ENCODE assay signal across 11 cellular contexts in the genomic region with DNA sequence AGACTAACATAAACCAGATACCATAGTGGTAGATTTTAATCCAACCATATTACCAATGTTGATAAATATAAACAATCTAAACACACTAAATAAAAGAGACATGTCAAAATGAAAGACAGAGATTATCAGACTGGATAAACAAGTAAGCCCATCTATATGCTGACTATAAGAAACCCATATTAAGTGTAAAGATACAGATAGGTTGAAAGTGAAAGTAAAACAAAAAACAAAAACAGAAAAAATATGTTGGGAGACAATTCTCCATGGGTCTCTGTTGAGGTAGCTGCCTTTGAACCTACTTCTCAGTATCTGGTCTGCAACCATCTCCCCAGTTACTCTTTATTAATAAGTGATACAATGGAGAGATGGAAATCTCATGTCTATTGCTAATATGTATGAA. TPM values are rescaled to one million over a fixed set of nuclear protein-coding genes. Genes with fewer than 3 reads are reported as not detected.
A peak's percentile ranks its signal among the peaks of the same experiment; 100 is the strongest.
DNase-seq lines count a peak whose midpoint lies in the region; ATAC-seq and TF ChIP-seq lines count a peak whose summit lies in the region.
"Had no signal": no experiment of that assay in that cellular context is flagged by ENCODE, and none has a peak within 500 bp of the region (broad histone marks: within the 10 kb centered on the region; RNA-seq: fewer than 3 reads in every experiment).

No MANE protein-coding gene starts in this region.

- ATAC-seq in IMR-90 (ENCODE audit: low read depth) (no peak), memory B cell (ENCODE audit: low read depth) (peak; percentile 65), GM18909 (IDR thresholded peaks at IDR 0.05; ENCODE audit: poor library complexity, unreplicated experiment) (no peak)
- no peak for ATAC-seq in activated naive CD8-positive, alpha-beta T cell treated with anti-CD3 and anti-CD28 coated beads, Interleukin-2, amount 50 U/mL, for 24 hours

- H3K4me3 Mint-ChIP-seq in CD14-positive monocyte (no peak overlapping the region), memory B cell (peak overlapping the region; percentile 32), glutamatergic neuron (ENCODE audit: unreplicated experiment) (no peak overlapping the region)
- H3K4me3 Mint-ChIP-seq in activated naive CD8-positive, alpha-beta T cell treated with anti-CD3 and anti-CD28 coated beads, Interleukin-2, amount 50 U/mL, for 24 hours, result peak overlapping the region; percentile 33

- H3K9me3 Mint-ChIP-seq in CD14-positive monocyte, result peaks cover 9 to 23% (median 18%) of the 10 kb centered on the region in 7 donors
- peaks cover 26% of the 10 kb centered on the region for H3K9me3 Mint-ChIP-seq in activated naive CD8-positive, alpha-beta T cell treated with anti-CD3 and anti-CD28 coated beads, Interleukin-2, amount 50 U/mL, for 24 hours
- H3K9me3 Mint-ChIP-seq in memory B cell, result peaks cover 10% of the 10 kb centered on the region
- H3K9me3 Mint-ChIP-seq in glutamatergic neuron (ENCODE audit: unreplicated experiment), result no peaks in the 10 kb centered on the region

- H2BK120ac ChIP-seq in IMR-90 (ENCODE audit: low read depth, low read length) (no peak overlapping the region), trophoblast cell (ENCODE audit: insufficient read depth, low read length, poor library complexity) (no peak overlapping the region)

- intact Hi-C loops in CD14-positive monocyte (cut with micrococcal nuclease) (no loop called here), IMR-90 (cut with micrococcal nuclease) (loop anchor here (5.0 kb wide), 1 partner anchor 35 kb away; no protein-coding TSS in a partner anchor)

- H3K4ac ChIP-seq in IMR-90 (ENCODE audit: low read depth, low read length) (no peak overlapping the region), trophoblast cell (ENCODE audit: low read depth, low read length) (no peak overlapping the region)

- no peak overlapping the region for H4K12ac ChIP-seq in trophoblast cell (ENCODE audit: low read depth, low read length)

- no peak for TF ChIP-seq RAD21 in IMR-90 (IDR thresholded peaks at IDR 0.05; ENCODE audit: low read length)

- no peak overlapping the region for H2BK15ac ChIP-seq in IMR-90 (ENCODE audit: low read depth, low read length)

- H3K4me2 ChIP-seq in IMR-90 (ENCODE audit: low read depth, low read length), result peak overlapping the region; percentile 98; the same call in 1 of the 2 replicates
- H3K4me2 ChIP-seq in trophoblast cell (ENCODE audit: low read length), result no peak overlapping the region

- H3K27ac Mint-ChIP-seq in CD14-positive monocyte (peak overlapping the region in 4 of 7 donors; percentile 28 to 75 (median 36)), memory B cell (peak overlapping the region; percentile 48), glutamatergic neuron (ENCODE audit: unreplicated experiment) (no peak overlapping the region)
- no peak overlapping the region for H3K27ac Mint-ChIP-seq in activated naive CD8-positive, alpha-beta T cell treated with anti-CD3 and anti-CD28 coated beads, Interleukin-2, amount 50 U/mL, for 24 hours

- H3K56ac ChIP-seq in IMR-90 (ENCODE audit: extremely low read depth, insufficient read depth, low read length), result no peak overlapping the region

- H2AK5ac ChIP-seq in IMR-90 (ENCODE audit: low read depth, low read length) (no peak overlapping the region), trophoblast cell (ENCODE audit: low read length) (no peak overlapping the region)

- H2BK12ac ChIP-seq in trophoblast cell (ENCODE audit: low read length), result no peak overlapping the region

- in situ Hi-C loops in IMR-90 (cut with MboI; ENCODE audit: low sequenced_read_pairs), result loop anchor here (10.0 kb wide), 1 partner anchor 197 kb away; no protein-coding TSS in a partner anchor

- no peak overlapping the region for H2AK9ac ChIP-seq in IMR-90 (replicated peaks; ENCODE audit: low read depth, low read length, poor library complexity)

- H3K23ac ChIP-seq in IMR-90 (ENCODE audit: low read depth, low read length) (no peak overlapping the region), trophoblast cell (ENCODE audit: low read length) (no peak overlapping the region)

- H2AFZ ChIP-seq in IMR-90 (replicated peaks; ENCODE audit: low read length, poor library complexity) (no peak overlapping the region), trophoblast cell (ENCODE audit: insufficient read depth, low read length, poor library complexity) (no peak overlapping the region)

- no peak overlapping the region for H4K91ac ChIP-seq in IMR-90 (ENCODE audit: insufficient read depth, low read depth, low read length)
- no peak overlapping the region for H4K91ac ChIP-seq in trophoblast cell (ENCODE audit: low read depth, low read length)

- no TSS peak for BruUV-seq in IMR-90 (replicated peaks; lab: Mats Ljungman, UMichigan)

- peaks cover 2% of the 10 kb centered on the region; the same call in 1 of the 2 replicates for H3K9me3 ChIP-seq in IMR-90 (ENCODE audit: control insufficient read depth, insufficient read depth, low read length)
- no peaks in the 10 kb centered on the region for H3K9me3 ChIP-seq in trophoblast cell (ENCODE audit: insufficient read depth, low read depth, low read length)

- no peak for TF ChIP-seq CTCF in CD14-positive monocyte (IDR thresholded peaks at IDR 0.05)
- TF ChIP-seq CTCF in IMR-90 (conservative IDR thresholded peaks at IDR 0.05; ENCODE audit: low read depth, low read length), result no peak
- no peak for TF ChIP-seq CTCF in glutamatergic neuron (IDR thresholded peaks at IDR 0.05; ENCODE audit: partially characterized antibody, unreplicated experiment)

- H3K36me3 ChIP-seq in IMR-90 (ENCODE audit: control insufficient read depth, insufficient read depth, low read length), result peaks cover 7% of the 10 kb centered on the region
- no peaks in the 10 kb centered on the region for H3K36me3 ChIP-seq in trophoblast cell (ENCODE audit: control insufficient read depth in 1 of 2, insufficient read depth in 2 of 2, low read length in 2 of 2)

- H3K14ac ChIP-seq in IMR-90 (replicated peaks; ENCODE audit: low read depth, low read length) (no peak overlapping the region; the same call in 1 of the 2 replicates), trophoblast cell (ENCODE audit: low read length) (no peak overlapping the region)

- H3K27me3 Mint-ChIP-seq in CD14-positive monocyte (ENCODE audit: low read depth in 3 of 3), result no peaks in the 10 kb centered on the region
- no peaks in the 10 kb centered on the region for H3K27me3 Mint-ChIP-seq in activated naive CD8-positive, alpha-beta T cell treated with anti-CD3 and anti-CD28 coated beads, Interleukin-2, amount 50 U/mL, for 24 hours
- no peaks in the 10 kb centered on the region for H3K27me3 Mint-ChIP-seq in memory B cell
- H3K27me3 Mint-ChIP-seq in glutamatergic neuron (ENCODE audit: unreplicated experiment), result no peaks in the 10 kb centered on the region

- peaks cover 6% of the 10 kb centered on the region for H3K4me1 ChIP-seq in IMR-90 (ENCODE audit: control insufficient read depth, insufficient read depth, low read length)
- H3K4me1 ChIP-seq in trophoblast cell (ENCODE audit: control insufficient read depth in 1 of 2, insufficient read depth in 2 of 2, low read length in 2 of 2), result no peaks in the 10 kb centered on the region

- H3K79me2 ChIP-seq in trophoblast cell (ENCODE audit: control insufficient read depth, insufficient read depth, low read length, poor library complexity), result no peaks in the 10 kb centered on the region

- H3K79me1 ChIP-seq in IMR-90 (ENCODE audit: low read depth in 1 of 2, low read length in 2 of 2), result peaks cover 24 to 52% of the 10 kb centered on the region in 2 experiments; a peak in 3 of 4 replicates
- H3K79me1 ChIP-seq in trophoblast cell (ENCODE audit: low read length), result no peaks in the 10 kb centered on the region

- H2BK5ac ChIP-seq in IMR-90 (ENCODE audit: low read depth, low read length, poor library complexity, severe bottlenecking), result no peak overlapping the region
- H2BK5ac ChIP-seq in trophoblast cell (ENCODE audit: low read depth, low read length, poor library complexity), result no peak overlapping the region

- POLR2A ChIA-PET in IMR-90 (lab: Charles Lee; ENCODE audit: unreplicated experiment), result no interaction called here

- H3K4me3 ChIP-seq in IMR-90 (ENCODE audit: insufficient read depth, low read depth, low read length) (no peak overlapping the region), trophoblast cell (ENCODE audit: low read depth, low read length) (no peak overlapping the region)

- DNase-seq in CD14-positive monocyte (ENCODE audit: low spot score) (no peak), IMR-90 (no peak), memory B cell (ENCODE audit: low spot score in 2 of 2) (no peak), trophoblast cell (no peak), glutamatergic neuron (no peak), NCI-H1092 (lab: John Stamatoyannopoulos, UW) (no peak)
- no peak for DNase-seq in activated naive CD8-positive, alpha-beta T cell treated with anti-CD3 and anti-CD28 coated beads, Interleukin-2, amount 50 U/mL, for 24 hours
- DNase-seq: activated CD4-positive, alpha-beta T cell treated with anti-CD3 and anti-CD28 coated beads, Interleukin-2, amount 50 U/mL, for 1 hour; KBM-7; nucleus accumbens had no signal

- H3K9ac ChIP-seq in IMR-90 (ENCODE audit: low read depth, low read length) (no peak overlapping the region), trophoblast cell (ENCODE audit: low read length) (no peak overlapping the region)

- H3K27ac ChIP-seq in IMR-90 (ENCODE audit: insufficient read depth, low read length) (no peak overlapping the region), trophoblast cell (ENCODE audit: low read depth, low read length) (no peak overlapping the region)

- CTCF ChIA-PET in IMR-90 (lab: Yijun Ruan, JAX), result interaction anchor here (0.7 kb wide), 1 partner anchor 47 kb away, joined by 3 read pairs; no protein-coding TSS in a partner anchor

- no peak overlapping the region for H2BK20ac ChIP-seq in IMR-90 (ENCODE audit: low read depth, low read length)

- TF ChIP-seq POLR2A in IMR-90 (IDR thresholded peaks at IDR 0.05; ENCODE audit: low read depth, low read length), result no peak

- peaks cover 10% of the 10 kb centered on the region for H3K9me1 ChIP-seq in IMR-90 (ENCODE audit: insufficient read depth, low read length)

- dilution Hi-C loops in IMR-90 (cut with HindIII; ENCODE audit: low sequenced_read_pairs, unreplicated experiment), result no loop called here

- peaks cover 16% of the 10 kb centered on the region for H3K4me1 Mint-ChIP-seq in CD14-positive monocyte
- peaks cover 23% of the 10 kb centered on the region for H3K4me1 Mint-ChIP-seq in activated naive CD8-positive, alpha-beta T cell treated with anti-CD3 and anti-CD28 coated beads, Interleukin-2, amount 50 U/mL, for 24 hours
- H3K4me1 Mint-ChIP-seq in memory B cell, result peaks cover 16% of the 10 kb centered on the region
- H3K4me1 Mint-ChIP-seq in glutamatergic neuron (ENCODE audit: low read depth, unreplicated experiment), result no peaks in the 10 kb centered on the region

- peaks cover 9% of the 10 kb centered on the region for H4K20me1 ChIP-seq in IMR-90 (ENCODE audit: insufficient read depth, low read length)

- peaks cover 22 to 27% of the 10 kb centered on the region in 2 donors for H3K36me3 Mint-ChIP-seq in CD14-positive monocyte
- H3K36me3 Mint-ChIP-seq in activated naive CD8-positive, alpha-beta T cell treated with anti-CD3 and anti-CD28 coated beads, Interleukin-2, amount 50 U/mL, for 24 hours (ENCODE audit: low read depth), result peaks cover 28% of the 10 kb centered on the region
- H3K36me3 Mint-ChIP-seq in memory B cell, result peaks cover 29% of the 10 kb centered on the region
- H3K36me3 Mint-ChIP-seq in glutamatergic neuron (ENCODE audit: unreplicated experiment), result peaks cover 18% of the 10 kb centered on the region

- no peak overlapping the region for H4K5ac ChIP-seq in IMR-90 (ENCODE audit: low read depth, low read length)

- H3K18ac ChIP-seq in IMR-90 (ENCODE audit: low read depth, low read length), result no peak overlapping the region
- no peak overlapping the region for H3K18ac ChIP-seq in trophoblast cell (ENCODE audit: low read length)

- H3K27me3 ChIP-seq in IMR-90 (ENCODE audit: control insufficient read depth, insufficient read depth, low read length), result no peaks in the 10 kb centered on the region
- H3K27me3 ChIP-seq in trophoblast cell (ENCODE audit: insufficient read depth, low read length), result no peaks in the 10 kb centered on the region

- no peak overlapping the region; a peak in 1 of 4 replicates for H4K8ac ChIP-seq in IMR-90 (ENCODE audit: low read depth in 2 of 2, low read length in 2 of 2)
- H4K8ac ChIP-seq in trophoblast cell (ENCODE audit: low read depth, low read length), result no peak overlapping the region

RNA-seq across cellular contexts. Expression of gene REV3L, which starts 21.2 kb away (rescaled TPM):
- polyA plus RNA-seq in CD14-positive monocyte (1 to 10 TPM; 3.4 to 4.9 TPM), IMR-90 (2012; rRNA removed) (6.0 and 7.4 TPM in 2 replicates)
- total RNA-seq in IMR-90 (2012; rRNA removed) (15.4 and 24.4 TPM in 2 replicates), glutamatergic neuron (ENCODE audit: unreplicated experiment) (33.3 TPM)
- 1.4 and 3.2 TPM in 2 replicates for polyA plus RNA-seq in IMR-90 (2012; cell fraction: cytosol; rRNA removed)
- polyA plus RNA-seq in IMR-90 (2012; cell fraction: nucleus; rRNA removed; ENCODE audit: low replicate concordance), result 2.2 and 19.3 TPM in 2 replicates
- polyA plus RNA-seq in trophoblast cell (2013), result 8.7 TPM in 2 replicates

Comparison
In these comparisons a context has a peak if more than half of its experiments do, and no peak if none do; other contexts are left out.
1. H3K27ac Mint-ChIP-seq: peak in CD14-positive monocyte (4 of 7) and memory B cell (single experiment); none in activated naive CD8-positive, alpha-beta T cell treated with anti-CD3 and anti-CD28 coated beads, Interleukin-2, amount 50 U/mL, for 24 hours (single experiment) and glutamatergic neuron (single experiment).
2. H3K4me3 Mint-ChIP-seq: peak in activated naive CD8-positive, alpha-beta T cell treated with anti-CD3 and anti-CD28 coated beads, Interleukin-2, amount 50 U/mL, for 24 hours (single experiment) and memory B cell (single experiment); none in CD14-positive monocyte (0 of 2) and glutamatergic neuron (single experiment).